ENCODE assay signal across 15 cellular contexts in the genomic region with DNA sequence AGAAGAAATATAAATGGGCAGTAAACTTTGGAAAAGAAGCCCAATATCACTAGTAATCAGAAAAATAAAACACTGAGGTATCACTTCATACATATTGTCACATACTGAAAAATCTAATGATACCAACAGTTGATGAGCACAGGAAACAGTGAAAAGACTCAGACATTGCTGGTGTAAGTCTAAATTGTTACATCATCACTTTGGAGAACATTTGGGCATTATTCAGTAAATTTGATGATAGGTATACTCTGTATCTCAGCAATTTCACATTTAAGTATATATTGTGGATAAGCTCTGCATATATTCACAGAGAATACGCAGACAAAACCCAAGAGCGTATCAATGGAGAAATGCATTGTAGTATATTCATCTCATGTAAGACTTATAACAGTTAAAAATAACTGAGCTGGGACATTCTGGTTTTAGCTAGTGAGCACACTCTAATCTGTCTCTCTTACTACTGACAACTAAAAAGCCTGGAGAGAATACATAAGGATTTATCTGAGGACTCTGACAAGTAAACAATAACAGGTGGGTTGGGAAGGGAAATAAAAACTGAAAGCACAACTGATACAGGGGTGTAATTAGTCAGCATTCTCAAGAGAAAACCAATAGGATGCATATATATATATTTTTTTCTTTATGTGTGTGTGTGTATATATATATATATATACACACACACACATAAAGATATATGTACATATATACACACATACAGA.
DNase-seq lines count a peak whose midpoint lies in the region; ATAC-seq and TF ChIP-seq lines count a peak whose summit lies in the region.
"Had no signal": no experiment of that assay in that cellular context is flagged by ENCODE, and none has a peak within 500 bp of the region (broad histone marks: within the 10 kb centered on the region; RNA-seq: fewer than 3 reads in every experiment).

No MANE protein-coding gene starts in this region.

- CTCF ChIA-PET in activated CD8-positive, alpha-beta T cell treated with anti-CD3 and anti-CD28 coated beads, Interleukin-2, amount 10 ng/mL, durations not matched to agents 7 days and 5 days (lab: Charles Lee) = interaction anchor here (0.6 kb wide), 1 partner anchor 702 kb away, joined by 3 read pairs; no protein-coding TSS in a partner anchor

- peak overlapping the region; percentile 38 for H3K27ac Mint-ChIP-seq in activated T-cell treated with anti-CD3 and anti-CD28 coated beads, Interleukin-2, amount 50 U/mL, for 72 hours
- H3K27ac Mint-ChIP-seq in activated T-helper 2 cell treated with anti-CD3 and anti-CD28 coated beads, Interferon-gamma antibody, Interleukin-2, Interleukin-4, amounts not matched to agents 10 μg/mL and 5 μg/mL and 100 μg/mL, durations not matched to agents 14 hours and 24 hours and 36 hours = no peak overlapping the region
- no peak overlapping the region for H3K27ac Mint-ChIP-seq in activated CD8-positive, alpha-beta T cell treated with anti-CD3 and anti-CD28 coated beads, Interleukin-2, amount 10 ng/mL, durations not matched to agents 7 days and 5 days
- H3K27ac Mint-ChIP-seq: GM23338 had no signal

- peak; percentile 48 to 58 for ATAC-seq in activated T-cell treated with anti-CD3 and anti-CD28 coated beads, Interleukin-2, amount 50 U/mL, for 72 hours (replicated peaks in 1 of 2)
- ATAC-seq in GM21526 (IDR thresholded peaks at IDR 0.05; ENCODE audit: low FRiP score, unreplicated experiment) (peak; percentile 73), HG03103 (IDR thresholded peaks at IDR 0.05; ENCODE audit: low read depth, unreplicated experiment) (peak; percentile 55)
- no peak for ATAC-seq in activated CD8-positive, alpha-beta T cell treated with anti-CD3 and anti-CD28 coated beads, Interleukin-2, amount 10 ng/mL, durations not matched to agents 7 days and 5 days
- ATAC-seq: A549; effector memory CD8-positive, alpha-beta T cell; GM23338 had no signal

- POLR2A ChIA-PET in activated CD8-positive, alpha-beta T cell treated with anti-CD3 and anti-CD28 coated beads, Interleukin-2, amount 10 ng/mL, durations not matched to agents 7 days and 5 days (lab: Charles Lee) = interaction anchor here (1.6 kb wide), 1 partner anchor 212 kb away, joined by 3 read pairs; the partner anchor contains the start of gene JUN

- TF ChIP-seq CTCF in GM13977 (IDR thresholded peaks at IDR 0.05; ENCODE audit: extremely low read depth, insufficient read depth, missing control alignments) = no peak

- H3K27me3 Mint-ChIP-seq in activated T-cell treated with anti-CD3 and anti-CD28 coated beads, Interleukin-2, amount 50 U/mL, for 72 hours (ENCODE audit: low read depth) = no peaks in the 10 kb centered on the region
- no peaks in the 10 kb centered on the region for H3K27me3 Mint-ChIP-seq in activated T-helper 2 cell treated with anti-CD3 and anti-CD28 coated beads, Interferon-gamma antibody, Interleukin-2, Interleukin-4, amounts not matched to agents 10 μg/mL and 5 μg/mL and 100 μg/mL, durations not matched to agents 14 hours and 24 hours and 36 hours (ENCODE audit: low read depth)
- H3K27me3 Mint-ChIP-seq in activated CD8-positive, alpha-beta T cell treated with anti-CD3 and anti-CD28 coated beads, Interleukin-2, amount 10 ng/mL, durations not matched to agents 7 days and 5 days (ENCODE audit: low read depth) = peaks cover 4% of the 10 kb centered on the region

- no peaks in the 10 kb centered on the region for H3K36me3 Mint-ChIP-seq in activated T-cell treated with anti-CD3 and anti-CD28 coated beads, Interleukin-2, amount 50 U/mL, for 72 hours (ENCODE audit: insufficient read depth in 2 of 2)
- H3K36me3 Mint-ChIP-seq in activated T-helper 2 cell treated with anti-CD3 and anti-CD28 coated beads, Interferon-gamma antibody, Interleukin-2, Interleukin-4, amounts not matched to agents 10 μg/mL and 5 μg/mL and 100 μg/mL, durations not matched to agents 14 hours and 24 hours and 36 hours (ENCODE audit: low read depth) = no peaks in the 10 kb centered on the region
- H3K36me3 Mint-ChIP-seq in activated CD8-positive, alpha-beta T cell treated with anti-CD3 and anti-CD28 coated beads, Interleukin-2, amount 10 ng/mL, durations not matched to agents 7 days and 5 days (ENCODE audit: low read depth) = peaks cover 1% of the 10 kb centered on the region

- in situ Hi-C loops in GM13977 (cut with MboI; ENCODE audit: low pct_unique_long_range_greater_than_20kb, low sequenced_read_pairs, unreplicated experiment) = no loop called here

- no peak for DNase-seq in activated T-cell treated with anti-CD3 and anti-CD28 coated beads, Interleukin-2, amount 50 U/mL, for 72 hours
- DNase-seq in activated T-cell treated with anti-CD3 and anti-CD28 coated beads for 4 hours = no peak
- peak; percentile 35 for DNase-seq in myocyte (ENCODE audit: low read depth)
- no peak for DNase-seq in GM13977 (ENCODE audit: low spot score)
- DNase-seq in activated T-helper 2 cell treated with anti-CD3 and anti-CD28 coated beads, Interferon-gamma antibody, Interleukin-2, Interleukin-4, amounts not matched to agents 10 μg/mL and 5 μg/mL and 100 μg/mL, durations not matched to agents 14 hours and 24 hours and 36 hours (ENCODE audit: low spot score) = no peak
- DNase-seq in activated CD8-positive, alpha-beta T cell treated with anti-CD3 and anti-CD28 coated beads, Interleukin-2, amount 10 ng/mL, durations not matched to agents 7 days and 5 days = no peak
- DNase-seq: activated CD4-positive, alpha-beta T cell treated with anti-CD3 and anti-CD28 coated beads, Interleukin-2, amount 50 U/mL, for 48 hours; effector memory CD8-positive, alpha-beta T cell; mesenchymal stem cell; NCI-H524; sigmoid colon had no signal

- peak overlapping the region in 1 of 2 donors; percentile 32 for H3K4me3 Mint-ChIP-seq in activated T-cell treated with anti-CD3 and anti-CD28 coated beads, Interleukin-2, amount 50 U/mL, for 72 hours
- no peak overlapping the region for H3K4me3 Mint-ChIP-seq in activated T-helper 2 cell treated with anti-CD3 and anti-CD28 coated beads, Interferon-gamma antibody, Interleukin-2, Interleukin-4, amounts not matched to agents 10 μg/mL and 5 μg/mL and 100 μg/mL, durations not matched to agents 14 hours and 24 hours and 36 hours (ENCODE audit: low read depth)
- no peak overlapping the region for H3K4me3 Mint-ChIP-seq in activated CD8-positive, alpha-beta T cell treated with anti-CD3 and anti-CD28 coated beads, Interleukin-2, amount 10 ng/mL, durations not matched to agents 7 days and 5 days
- H3K4me3 Mint-ChIP-seq: effector memory CD8-positive, alpha-beta T cell; GM23338 had no signal

- intact Hi-C loops in activated T-helper 2 cell treated with anti-CD3 and anti-CD28 coated beads, Interferon-gamma antibody, Interleukin-2, Interleukin-4, amounts not matched to agents 10 μg/mL and 5 μg/mL and 100 μg/mL, durations not matched to agents 14 hours and 24 hours and 36 hours (cut with micrococcal nuclease) = no loop called here

- peaks cover 15% of the 10 kb centered on the region for H3K4me1 Mint-ChIP-seq in activated T-cell treated with anti-CD3 and anti-CD28 coated beads, Interleukin-2, amount 50 U/mL, for 72 hours (ENCODE audit: low read depth)
- peaks cover 33% of the 10 kb centered on the region for H3K4me1 Mint-ChIP-seq in activated T-helper 2 cell treated with anti-CD3 and anti-CD28 coated beads, Interferon-gamma antibody, Interleukin-2, Interleukin-4, amounts not matched to agents 10 μg/mL and 5 μg/mL and 100 μg/mL, durations not matched to agents 14 hours and 24 hours and 36 hours (ENCODE audit: low read depth)
- peaks cover 20% of the 10 kb centered on the region for H3K4me1 Mint-ChIP-seq in activated CD8-positive, alpha-beta T cell treated with anti-CD3 and anti-CD28 coated beads, Interleukin-2, amount 10 ng/mL, durations not matched to agents 7 days and 5 days (ENCODE audit: low read depth)
- H3K4me1 Mint-ChIP-seq: GM23338 had no signal

- H3K9me3 Mint-ChIP-seq in activated T-cell treated with anti-CD3 and anti-CD28 coated beads, Interleukin-2, amount 50 U/mL, for 72 hours = no peaks in the 10 kb centered on the region
- H3K9me3 Mint-ChIP-seq in activated T-helper 2 cell treated with anti-CD3 and anti-CD28 coated beads, Interferon-gamma antibody, Interleukin-2, Interleukin-4, amounts not matched to agents 10 μg/mL and 5 μg/mL and 100 μg/mL, durations not matched to agents 14 hours and 24 hours and 36 hours = no peaks in the 10 kb centered on the region
- H3K9me3 Mint-ChIP-seq in activated CD8-positive, alpha-beta T cell treated with anti-CD3 and anti-CD28 coated beads, Interleukin-2, amount 10 ng/mL, durations not matched to agents 7 days and 5 days (ENCODE audit: insufficient read depth) = no peaks in the 10 kb centered on the region
- H3K9me3 Mint-ChIP-seq: effector memory CD8-positive, alpha-beta T cell; GM23338 had no signal
